21 cellular contexts compared by ENCODE assay signal in the genomic region with DNA sequence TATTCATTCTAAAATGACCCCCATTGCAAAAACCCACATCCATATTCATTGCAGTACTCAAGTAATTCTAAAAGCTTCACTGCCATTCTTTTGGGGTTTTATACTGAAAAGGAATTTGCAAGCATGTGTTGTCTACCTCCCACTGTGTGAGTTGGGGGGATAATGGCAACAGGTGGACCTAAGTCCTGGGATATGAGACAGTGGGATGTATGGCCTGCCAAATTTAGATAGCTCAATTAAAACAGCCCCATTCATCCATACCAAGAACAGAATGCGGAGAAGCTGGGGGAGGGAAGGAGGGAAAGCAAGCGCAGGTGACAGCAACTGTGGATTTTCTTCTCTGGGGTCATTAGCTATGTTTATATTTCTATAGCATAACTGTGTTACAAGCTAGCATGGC.
"Had no signal": no experiment of that assay in that cellular context is flagged by ENCODE, and none has a peak within 500 bp of the region (broad histone marks: within the 10 kb centered on the region; RNA-seq: fewer than 3 reads in every experiment).

No MANE protein-coding gene starts in this region.

- ATAC-seq: activated CD8-positive, alpha-beta memory T cell treated with anti-CD3 and anti-CD28 coated beads, Interleukin-2, amount 10 ng/mL, durations not matched to agents 7 days and 5 days; gastrocnemius medialis; heart left ventricle; mucosa of descending colon; naive thymus-derived CD4-positive, alpha-beta T cell; stimulated activated naive B cell treated with anti-CD40 and anti-IgM and Interleukin-4, amounts not matched to agents 10 μg/mL and 1 μg/mL and 100 μg/mL, for 72 hours had no signal

- H3K27ac ChIP-seq: ascending aorta, gastrocnemius medialis, heart left ventricle, left ventricle myocardium inferior, thyroid gland had no signal

- H3K4me3 ChIP-seq: ascending aorta, gastrocnemius medialis, heart left ventricle, left ventricle myocardium inferior, mucosa of descending colon, skin epidermis, thyroid gland had no signal

- H3K36me3 ChIP-seq: ascending aorta, gastrocnemius medialis, heart left ventricle, left ventricle myocardium inferior, thyroid gland had no signal

- H3K27me3 ChIP-seq: ascending aorta, gastrocnemius medialis, heart left ventricle, thyroid gland had no signal

- H3K27ac Mint-ChIP-seq: activated CD4-positive, alpha-beta memory T cell treated with anti-CD3 and anti-CD28 coated beads for 36 hours; activated CD8-positive, alpha-beta memory T cell treated with anti-CD3 and anti-CD28 coated beads, Interleukin-2, amount 10 ng/mL, durations not matched to agents 7 days and 5 days; activated naive CD4-positive, alpha-beta T cell treated with anti-CD3 and anti-CD28 coated beads, Interleukin-2, amount 10 ng/mL, durations not matched to agents 7 days and 5 days; stimulated activated naive B cell treated with anti-CD40 and anti-IgM and Interleukin-4, amounts not matched to agents 10 μg/mL and 1 μg/mL and 100 μg/mL, for 72 hours had no signal

- H3K4me3 Mint-ChIP-seq: activated CD4-positive, alpha-beta memory T cell treated with anti-CD3 and anti-CD28 coated beads for 36 hours; activated CD8-positive, alpha-beta memory T cell treated with anti-CD3 and anti-CD28 coated beads, Interleukin-2, amount 10 ng/mL, durations not matched to agents 7 days and 5 days; activated naive CD4-positive, alpha-beta T cell treated with anti-CD3 and anti-CD28 coated beads, Interleukin-2, amount 10 ng/mL, durations not matched to agents 7 days and 5 days; naive thymus-derived CD4-positive, alpha-beta T cell; stimulated activated naive B cell treated with anti-CD40 and anti-IgM and Interleukin-4, amounts not matched to agents 10 μg/mL and 1 μg/mL and 100 μg/mL, for 72 hours had no signal

- H3K4me1 Mint-ChIP-seq: stimulated activated naive B cell treated with anti-CD40 and anti-IgM and Interleukin-4, amounts not matched to agents 10 μg/mL and 1 μg/mL and 100 μg/mL, for 72 hours had no signal

- H3K27me3 Mint-ChIP-seq: activated CD4-positive, alpha-beta memory T cell treated with anti-CD3 and anti-CD28 coated beads for 36 hours; stimulated activated naive B cell treated with anti-CD40 and anti-IgM and Interleukin-4, amounts not matched to agents 10 μg/mL and 1 μg/mL and 100 μg/mL, for 72 hours had no signal

- H3K9me3 ChIP-seq: ascending aorta, gastrocnemius medialis, heart left ventricle, left ventricle myocardium inferior, mucosa of descending colon, thyroid gland had no signal

- DNase-seq: activated CD4-positive, alpha-beta memory T cell treated with anti-CD3 and anti-CD28 coated beads for 36 hours; activated CD8-positive, alpha-beta memory T cell treated with anti-CD3 and anti-CD28 coated beads, Interleukin-2, amount 10 ng/mL, durations not matched to agents 7 days and 5 days; activated naive CD4-positive, alpha-beta T cell treated with anti-CD3 and anti-CD28 coated beads, Interleukin-2, amount 10 ng/mL, durations not matched to agents 7 days and 5 days; activated T-cell treated with anti-CD3 and anti-CD28 coated beads, Interleukin-2, amount 50 U/mL, for 1 hour; erythroblast; gastrocnemius medialis; heart left ventricle; kidney; left ventricle myocardium inferior; mucosa of descending colon; naive thymus-derived CD4-positive, alpha-beta T cell; posterior cingulate gyrus; stimulated activated CD4-positive, alpha-beta T cell treated with anti-CD3 and anti-CD28 coated beads, Interleukin-15, amount 100 ng/mL, for 24 hours; stimulated activated CD4-positive, alpha-beta T cell treated with anti-CD3 and anti-CD28 coated beads, Interleukin-4, amount 100 ng/mL, for 1 hour; stimulated activated naive B cell treated with anti-CD40 and anti-IgM and Interleukin-4, amounts not matched to agents 10 μg/mL and 1 μg/mL and 100 μg/mL, for 72 hours; T-helper 9 cell; thyroid gland had no signal

- FAIRE-seq: bronchial epithelial cell, kidney, urothelium cell line had no signal

- H3K4me1 ChIP-seq: ascending aorta, left ventricle myocardium inferior, thyroid gland had no signal

- H3K36me3 Mint-ChIP-seq: activated CD8-positive, alpha-beta memory T cell treated with anti-CD3 and anti-CD28 coated beads, Interleukin-2, amount 10 ng/mL, durations not matched to agents 7 days and 5 days; stimulated activated naive B cell treated with anti-CD40 and anti-IgM and Interleukin-4, amounts not matched to agents 10 μg/mL and 1 μg/mL and 100 μg/mL, for 72 hours had no signal
